9 cellular contexts compared by ENCODE assay signal in genomic region chr2:3054066-3054465, GRCh38.
"Had no signal": no experiment of that assay in that cellular context is flagged by ENCODE, and none has a peak within 500 bp of the region (broad histone marks: within the 10 kb centered on the region; RNA-seq: fewer than 3 reads in every experiment).

No MANE protein-coding gene starts in this region.

- FAIRE-seq: H1, H54, K562 had no signal

- ATAC-seq: K562 had no signal

- H3K4me3 ChIP-seq: GM23338, K562 had no signal

- H3K27ac ChIP-seq: HL-60 had no signal

- DNase-seq: H9, HCEC 1CT, IMR-90, KG1 had no signal

- H3K4me2 ChIP-seq: GM23338 had no signal

- H2AFZ ChIP-seq: GM23338 had no signal
